Comparison of ENCODE assay signal across 18 cellular contexts in the genomic region with DNA sequence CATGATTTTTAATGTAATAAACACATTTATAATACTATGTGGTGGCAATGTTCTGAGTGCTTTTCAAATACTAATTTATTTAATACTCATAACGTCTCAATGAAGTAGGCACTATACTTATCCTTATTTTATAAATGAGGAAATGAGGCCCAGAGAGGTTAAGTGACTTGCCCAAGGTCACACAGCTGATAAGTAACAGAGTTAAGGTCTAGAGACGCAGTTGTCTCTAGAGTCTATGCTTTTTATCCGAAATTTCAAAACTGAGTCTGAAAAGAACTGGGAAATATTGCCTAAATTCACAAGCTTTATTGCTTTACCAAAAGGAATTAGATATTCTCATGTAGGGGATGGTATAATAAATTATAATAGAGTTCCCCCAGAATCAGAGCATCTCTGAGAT. TPM values are rescaled to one million over a fixed set of nuclear protein-coding genes. Genes with fewer than 3 reads are reported as not detected.
A peak's percentile ranks its signal among the peaks of the same experiment; 100 is the strongest.
DNase-seq lines count a peak whose midpoint lies in the region; ATAC-seq and TF ChIP-seq lines count a peak whose summit lies in the region.
"Had no signal": no experiment of that assay in that cellular context is flagged by ENCODE, and none has a peak within 500 bp of the region (broad histone marks: within the 10 kb centered on the region; RNA-seq: fewer than 3 reads in every experiment).

No MANE protein-coding gene starts in this region.

- H3K9ac ChIP-seq in SK-N-MC (ENCODE audit: insufficient read length), result no peak overlapping the region

- H3K27ac ChIP-seq in SK-N-MC, result peak overlapping the region; percentile 69; the same call in 1 of the 2 replicates
- peak overlapping the region; percentile 64 for H3K27ac ChIP-seq in WERI-Rb-1
- H3K27ac ChIP-seq in hepatocyte, result peak overlapping the region; percentile 82
- H3K27ac ChIP-seq in vagina, result peak overlapping the region; percentile 67
- H3K27ac ChIP-seq in naive thymus-derived CD4-positive, alpha-beta T cell (ENCODE audit: low read depth, low read length), result no peak overlapping the region

- no peak overlapping the region for H3K27ac Mint-ChIP-seq in naive thymus-derived CD4-positive, alpha-beta T cell
- H3K27ac Mint-ChIP-seq: CD4-positive, CD25-positive, alpha-beta regulatory T cell; CD8-positive, alpha-beta memory T cell; H9 had no signal

- no peak for ATAC-seq in naive thymus-derived CD4-positive, alpha-beta T cell
- ATAC-seq in HG03159 (IDR thresholded peaks at IDR 0.05; ENCODE audit: unreplicated experiment), result no peak

- H3K4me3 ChIP-seq in SK-N-MC (no peak overlapping the region), WERI-Rb-1 (ENCODE audit: low read depth, low read length) (no peak overlapping the region), hepatocyte (no peak overlapping the region), vagina (no peak overlapping the region)
- no peak overlapping the region for H3K4me3 ChIP-seq in naive thymus-derived CD4-positive, alpha-beta T cell (ENCODE audit: low read length)

- no peaks in the 10 kb centered on the region for H3K79me2 ChIP-seq in hepatocyte

- intact Hi-C loops in vagina (cut with DNase I), result no loop called here
- intact Hi-C loops in naive thymus-derived CD4-positive, alpha-beta T cell (cut with micrococcal nuclease), result no loop called here

- DNase-seq in SK-N-MC (ENCODE audit: low read depth, low spot score) (no peak), WERI-Rb-1 (no peak), hepatocyte (ENCODE audit: low spot score) (no peak), vagina (ENCODE audit: extremely low spot score in 2 of 2) (no peak), OCI-M1 (lab: John Stamatoyannopoulos, UW) (no peak)
- DNase-seq in naive thymus-derived CD4-positive, alpha-beta T cell, result no peak
- DNase-seq: ACHN; C1 segment of cervical spinal cord; CD4-positive, CD25-positive, alpha-beta regulatory T cell; COR-L47; DMS 273 treated with DMSO at 0.1 percent for 48 hours; DMS53; DND-41; EL had no signal

- WGBS in hepatocyte (ENCODE audit: low lambda C conversion rate, missing lambda C conversion rate), result 89% methylated on average over 3 of the region's 3 CpGs

- H3K4me3 Mint-ChIP-seq in naive thymus-derived CD4-positive, alpha-beta T cell, result no peak overlapping the region
- H3K4me3 Mint-ChIP-seq: CD4-positive, CD25-positive, alpha-beta regulatory T cell; CD8-positive, alpha-beta memory T cell; H9 had no signal

- H3K27me3 ChIP-seq in WERI-Rb-1 (ENCODE audit: insufficient read depth, low read depth, severe bottlenecking) (no peaks in the 10 kb centered on the region), hepatocyte (no peaks in the 10 kb centered on the region), vagina (no peaks in the 10 kb centered on the region)
- no peaks in the 10 kb centered on the region for H3K27me3 ChIP-seq in naive thymus-derived CD4-positive, alpha-beta T cell (ENCODE audit: control insufficient read depth in 2 of 2, insufficient read depth in 2 of 2, low read length in 2 of 2)
- H3K27me3 ChIP-seq: BE2C had no signal

- H3K9me3 Mint-ChIP-seq in naive thymus-derived CD4-positive, alpha-beta T cell, result peaks cover 0 to 2% (median 0%) of the 10 kb centered on the region in 11 donors
- H3K9me3 Mint-ChIP-seq: CD4-positive, CD25-positive, alpha-beta regulatory T cell; CD8-positive, alpha-beta memory T cell; H9 had no signal

- POLR2A ChIA-PET in naive thymus-derived CD4-positive, alpha-beta T cell (lab: Charles Lee), result no interaction called here

- no peak overlapping the region for H3K4me2 ChIP-seq in hepatocyte

- no peaks in the 10 kb centered on the region for H3K9me2 ChIP-seq in hepatocyte (replicated peaks; ENCODE audit: insufficient read depth)

- H3K27me3 Mint-ChIP-seq in naive thymus-derived CD4-positive, alpha-beta T cell, result peaks cover 0 to 13% (median 4%) of the 10 kb centered on the region in 5 donors

- H3K9me3 ChIP-seq in SK-N-MC (ENCODE audit: low read depth, low read length), result no peaks in the 10 kb centered on the region
- no peaks in the 10 kb centered on the region for H3K9me3 ChIP-seq in WERI-Rb-1 (ENCODE audit: severe bottlenecking)
- no peaks in the 10 kb centered on the region for H3K9me3 ChIP-seq in hepatocyte (ENCODE audit: low read depth)
- H3K9me3 ChIP-seq in vagina, result no peaks in the 10 kb centered on the region
- no peaks in the 10 kb centered on the region for H3K9me3 ChIP-seq in naive thymus-derived CD4-positive, alpha-beta T cell (ENCODE audit: control insufficient read depth in 2 of 3, low read length in 3 of 3)
- H3K9me3 ChIP-seq: BE2C had no signal

- CTCF ChIA-PET in naive thymus-derived CD4-positive, alpha-beta T cell (lab: Charles Lee), result interaction anchor here (1.5 to 1.8 kb wide), 2 partner anchors 16 to 182 kb away, joined by 5 read pairs; partner anchors contain the start of gene EPHB3

- TF ChIP-seq POLR2A in vagina (IDR thresholded peaks at IDR 0.05), result no peak

- H3K36me3 Mint-ChIP-seq in naive thymus-derived CD4-positive, alpha-beta T cell, result peaks cover 0 to 4% (median 0%) of the 10 kb centered on the region in 5 donors
- H3K36me3 Mint-ChIP-seq: CD4-positive, CD25-positive, alpha-beta regulatory T cell; CD8-positive, alpha-beta memory T cell had no signal

- H3K4me1 Mint-ChIP-seq in naive thymus-derived CD4-positive, alpha-beta T cell, result peaks cover 0 to 3% (median 0%) of the 10 kb centered on the region in 7 donors
- H3K4me1 Mint-ChIP-seq: CD4-positive, CD25-positive, alpha-beta regulatory T cell; CD8-positive, alpha-beta memory T cell had no signal

- no peaks in the 10 kb centered on the region for H4K20me1 ChIP-seq in hepatocyte (ENCODE audit: insufficient read depth, poor library complexity, severe bottlenecking)

- no peak overlapping the region for H2AFZ ChIP-seq in hepatocyte

- TF ChIP-seq CTCF in WERI-Rb-1 (IDR thresholded peaks at IDR 0.05; ENCODE audit: low read depth, low read length) (no peak), hepatocyte (IDR thresholded peaks at IDR 0.05; ENCODE audit: poor library complexity) (no peak), vagina (IDR thresholded peaks at IDR 0.05) (no peak)

- H3K36me3 ChIP-seq in SK-N-MC (ENCODE audit: insufficient read depth, low read length) (no peaks in the 10 kb centered on the region), WERI-Rb-1 (no peaks in the 10 kb centered on the region), hepatocyte (replicated peaks; ENCODE audit: insufficient read depth, low read depth) (no peaks in the 10 kb centered on the region), vagina (no peaks in the 10 kb centered on the region)
- no peaks in the 10 kb centered on the region for H3K36me3 ChIP-seq in naive thymus-derived CD4-positive, alpha-beta T cell (ENCODE audit: control insufficient read depth in 2 of 3, insufficient read depth in 3 of 3, low read length in 3 of 3)
- H3K36me3 ChIP-seq: BE2C had no signal

- peaks cover 18% of the 10 kb centered on the region for H3K4me1 ChIP-seq in hepatocyte (ENCODE audit: insufficient read depth)
- peaks cover 38% of the 10 kb centered on the region for H3K4me1 ChIP-seq in vagina
- no peaks in the 10 kb centered on the region for H3K4me1 ChIP-seq in naive thymus-derived CD4-positive, alpha-beta T cell (ENCODE audit: control insufficient read depth in 2 of 2, insufficient read depth in 2 of 2, low read length in 2 of 2)

RNA-seq across cellular contexts. Expression of gene MAGEF1, which starts 31.4 kb away (rescaled TPM):
- 57.6 and 66.5 TPM in 2 replicates for total RNA-seq in hepatocyte
- polyA plus RNA-seq in hepatocyte, result 74.4 and 74.9 TPM in 2 replicates
- 25.5 TPM for total RNA-seq in vagina
- 10 to 100 TPM in 4 of 5 experiments, 1 to 10 TPM in 1; 9.0 to 17.4 (median 13.3) TPM for total RNA-seq in naive thymus-derived CD4-positive, alpha-beta T cell
- 10 to 100 TPM; 24.8 to 40.0 TPM for polyA plus RNA-seq in naive thymus-derived CD4-positive, alpha-beta T cell
